8 cellular contexts compared by ENCODE assay signal in the genomic region with DNA sequence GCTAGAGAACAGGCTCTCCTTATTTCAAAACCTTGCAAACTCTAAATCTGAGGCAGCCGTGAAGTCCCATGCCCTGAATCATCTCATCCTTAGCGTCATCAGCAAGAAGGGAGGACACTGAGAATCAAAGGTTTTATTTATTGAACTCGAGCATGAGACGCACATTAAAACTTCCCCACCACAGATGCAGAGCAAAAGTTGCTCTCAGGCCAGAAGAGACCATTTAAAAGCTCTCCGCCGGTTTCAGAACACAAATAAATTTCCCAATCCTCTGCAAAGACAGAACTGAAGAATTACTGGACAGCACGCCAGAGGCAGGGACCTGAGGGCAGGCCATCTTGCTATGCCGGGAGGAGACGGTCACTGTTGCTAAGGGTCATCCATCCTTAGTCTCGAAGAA. TPM values are rescaled to one million over a fixed set of nuclear protein-coding genes. Genes with fewer than 3 reads are reported as not detected.
DNase-seq lines count a peak whose midpoint lies in the region; ATAC-seq and TF ChIP-seq lines count a peak whose summit lies in the region.

No MANE protein-coding gene starts in this region.

- H3K36me3 Mint-ChIP-seq in CD14-positive monocyte: peaks cover 39 to 43% of the 10 kb centered on the region in 2 donors

- TF ChIP-seq POLR2A in NB4 (IDR thresholded peaks at IDR 0.05; ENCODE audit: extremely low read depth, insufficient read length): no peak

- H3K4me2 ChIP-seq in neural cell (ENCODE audit: low read length): peak overlapping the region; percentile 94

- peaks cover 31% of the 10 kb centered on the region for H3K4me1 Mint-ChIP-seq in CD14-positive monocyte

- H3F3A ChIP-seq in neural cell (ENCODE audit: insufficient read depth, low read length, poor library complexity, severe bottlenecking): peaks cover 2% of the 10 kb centered on the region

- H3K36me3 ChIP-seq in ectodermal cell (ENCODE audit: control insufficient read depth, insufficient read depth, low read length): peaks cover 8% of the 10 kb centered on the region
- H3K36me3 ChIP-seq in neural cell (ENCODE audit: insufficient read depth, low read length): no peaks in the 10 kb centered on the region

- H3K27me3 Mint-ChIP-seq in CD14-positive monocyte (ENCODE audit: low read depth in 3 of 3): peaks cover 0 to 2% (median 0%) of the 10 kb centered on the region in 3 donors

- no peak overlapping the region for H2AFZ ChIP-seq in neural cell (ENCODE audit: low read depth, low read length)

- TF ChIP-seq CTCF in CD14-positive monocyte (IDR thresholded peaks at IDR 0.05) (no peak), NB4 (IDR thresholded peaks at IDR 0.05; ENCODE audit: low read depth, low read length) (no peak), neural cell (IDR thresholded peaks at IDR 0.05; ENCODE audit: poor library complexity, severe bottlenecking) (no peak)

- H3K9me3 ChIP-seq in ectodermal cell (ENCODE audit: control insufficient read depth, low read length) (no peaks in the 10 kb centered on the region), neural cell (ENCODE audit: low read length) (no peaks in the 10 kb centered on the region)

- H3K27me3 ChIP-seq in ectodermal cell (ENCODE audit: control insufficient read depth, insufficient read depth, low read length, poor library complexity, severe bottlenecking) (no peaks in the 10 kb centered on the region), neural cell (ENCODE audit: insufficient read depth, low read depth, low read length) (no peaks in the 10 kb centered on the region)

- H3K27ac Mint-ChIP-seq in CD14-positive monocyte: peak overlapping the region in 4 of 7 donors; percentile 76 to 86 (median 85)

- no peak for TF ChIP-seq EP300 in neural cell (conservative IDR thresholded peaks at IDR 0.05; ENCODE audit: poor library complexity, severe bottlenecking)

- no peak overlapping the region for H3K27ac ChIP-seq in ectodermal cell (ENCODE audit: insufficient read depth, low read depth, low read length, poor library complexity, severe bottlenecking)
- no peak overlapping the region for H3K27ac ChIP-seq in neural cell (ENCODE audit: low read length)

- peak overlapping the region; percentile 70 for H3K4me3 ChIP-seq in NB4 (ENCODE audit: low read depth, low read length)
- H3K4me3 ChIP-seq in ectodermal cell (ENCODE audit: insufficient read depth, low read depth, low read length): peak overlapping the region; percentile 54
- peak overlapping the region; percentile 67 for H3K4me3 ChIP-seq in neural cell (ENCODE audit: low read length)

- peak overlapping the region; percentile 54 for H3K9ac ChIP-seq in neural cell (ENCODE audit: low read length)

- 52% methylated on average over 10 of the region's 10 CpGs for WGBS in ectodermal cell, 2 experiments

- peak overlapping the region; percentile 82 to 96 for H3K4me3 Mint-ChIP-seq in CD14-positive monocyte

- DNase-seq in CD14-positive monocyte (ENCODE audit: low spot score) (no peak), NB4 (ENCODE audit: low read depth) (no peak)
- no peak for DNase-seq in stimulated activated CD8-positive, alpha-beta memory T cell treated with anti-CD3 and anti-CD28 coated beads, Interleukin-4, amount 100 ng/mL, for 48 hours

- TF ChIP-seq RAD21 in neural cell (conservative IDR thresholded peaks at IDR 0.05): no peak

- no peaks in the 10 kb centered on the region for H3K9me3 Mint-ChIP-seq in CD14-positive monocyte

- peaks cover 7% of the 10 kb centered on the region for H3K4me1 ChIP-seq in ectodermal cell (ENCODE audit: control insufficient read depth, insufficient read depth, low read length)

- ATAC-seq in HG02840 (IDR thresholded peaks at IDR 0.05; ENCODE audit: low FRiP score, unreplicated experiment) (no peak), GM21619 (IDR thresholded peaks at IDR 0.05; ENCODE audit: unreplicated experiment) (no peak), GM18867 (IDR thresholded peaks at IDR 0.05; ENCODE audit: unreplicated experiment) (no peak)

- H4K20me1 ChIP-seq in neural cell (ENCODE audit: insufficient read depth): no peaks in the 10 kb centered on the region

- intact Hi-C loops in CD14-positive monocyte (cut with micrococcal nuclease): loop anchor here (2.0 to 10.0 kb wide), 4 partner anchors 28 to 210 kb away; partner anchors contain the start of genes SAP130 (in 2 of the 2) and UGGT1 (in 1 of the 2)

- H3K9me2 ChIP-seq in neural cell (ENCODE audit: insufficient read depth, low read length): no peaks in the 10 kb centered on the region

- peaks cover 47% of the 10 kb centered on the region for H3K79me2 ChIP-seq in neural cell (replicated peaks; ENCODE audit: insufficient read depth, low read length)

TF ChIP-seq in neural cell, 6 proteins besides CTCF, POLR2A, EP300 and RAD21:
- TF ChIP-seq EZH2 (IDR thresholded peaks at IDR 0.05; ENCODE audit: borderline replicate concordance, insufficient read depth, low read length, poor library complexity, severe bottlenecking) (no peak), MXI1 (conservative IDR thresholded peaks at IDR 0.05; ENCODE audit: poor library complexity, severe bottlenecking) (no peak), SMC3 (conservative IDR thresholded peaks at IDR 0.05; ENCODE audit: poor library complexity) (no peak), POLR2AphosphoS5 (IDR thresholded peaks at IDR 0.05) (no peak), TAF1 (IDR thresholded peaks at IDR 0.05; ENCODE audit: low read depth) (no peak)
- TF ChIP-seq, protein P1, sequence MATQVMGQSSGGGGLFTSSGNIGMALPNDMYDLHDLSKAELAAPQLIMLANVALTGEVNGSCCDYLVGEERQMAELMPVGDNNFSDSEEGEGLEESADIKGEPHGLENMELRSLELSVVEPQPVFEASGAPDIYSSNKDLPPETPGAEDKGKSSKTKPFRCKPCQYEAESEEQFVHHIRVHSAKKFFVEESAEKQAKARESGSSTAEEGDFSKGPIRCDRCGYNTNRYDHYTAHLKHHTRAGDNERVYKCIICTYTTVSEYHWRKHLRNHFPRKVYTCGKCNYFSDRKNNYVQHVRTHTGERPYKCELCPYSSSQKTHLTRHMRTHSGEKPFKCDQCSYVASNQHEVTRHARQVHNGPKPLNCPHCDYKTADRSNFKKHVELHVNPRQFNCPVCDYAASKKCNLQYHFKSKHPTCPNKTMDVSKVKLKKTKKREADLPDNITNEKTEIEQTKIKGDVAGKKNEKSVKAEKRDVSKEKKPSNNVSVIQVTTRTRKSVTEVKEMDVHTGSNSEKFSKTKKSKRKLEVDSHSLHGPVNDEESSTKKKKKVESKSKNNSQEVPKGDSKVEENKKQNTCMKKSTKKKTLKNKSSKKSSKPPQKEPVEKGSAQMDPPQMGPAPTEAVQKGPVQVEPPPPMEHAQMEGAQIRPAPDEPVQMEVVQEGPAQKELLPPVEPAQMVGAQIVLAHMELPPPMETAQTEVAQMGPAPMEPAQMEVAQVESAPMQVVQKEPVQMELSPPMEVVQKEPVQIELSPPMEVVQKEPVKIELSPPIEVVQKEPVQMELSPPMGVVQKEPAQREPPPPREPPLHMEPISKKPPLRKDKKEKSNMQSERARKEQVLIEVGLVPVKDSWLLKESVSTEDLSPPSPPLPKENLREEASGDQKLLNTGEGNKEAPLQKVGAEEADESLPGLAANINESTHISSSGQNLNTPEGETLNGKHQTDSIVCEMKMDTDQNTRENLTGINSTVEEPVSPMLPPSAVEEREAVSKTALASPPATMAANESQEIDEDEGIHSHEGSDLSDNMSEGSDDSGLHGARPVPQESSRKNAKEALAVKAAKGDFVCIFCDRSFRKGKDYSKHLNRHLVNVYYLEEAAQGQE (IDR thresholded peaks at IDR 0.05; ENCODE audit: borderline replicate concordance): no peak

RNA-seq across cellular contexts. Expression of gene AMMECR1L, which starts 1.3 kb away (rescaled TPM):
- polyA plus RNA-seq in CD14-positive monocyte (1 to 10 TPM; 2.5 to 3.1 TPM), neural cell (19.5 and 23.3 TPM in 2 replicates)
- polyA plus RNA-seq in ectodermal cell (2013, experiment 1 of 4): 26.9 TPM
- polyA plus RNA-seq in ectodermal cell (2013, experiment 2 of 4): 28.6 TPM
- polyA plus RNA-seq in ectodermal cell (2013, experiment 3 of 4): 19.8 TPM
- 21.6 TPM for polyA plus RNA-seq in ectodermal cell (2013, experiment 4 of 4)
- 21.2 and 23.2 TPM in 2 replicates for polyA minus RNA-seq in neural cell

RNA-seq across cellular contexts. Expression of gene POLR2D, which starts 26.5 kb away (rescaled TPM):
- polyA plus RNA-seq in CD14-positive monocyte (10 to 100 TPM; 26.4 to 28.8 TPM), neural cell (20.8 and 27.2 TPM in 2 replicates)
- polyA plus RNA-seq in ectodermal cell (2013, experiment 1 of 4): 43.0 TPM
- polyA plus RNA-seq in ectodermal cell (2013, experiment 2 of 4): 43.7 TPM
- 39.3 TPM for polyA plus RNA-seq in ectodermal cell (2013, experiment 3 of 4)
- 43.0 TPM for polyA plus RNA-seq in ectodermal cell (2013, experiment 4 of 4)
- 42.0 and 43.3 TPM in 2 replicates for polyA minus RNA-seq in neural cell
